8 cellular contexts compared by ENCODE assay signal in genomic region chr7:27151945-27152815, GRCh38. TPM values are rescaled to one million over a fixed set of nuclear protein-coding genes. Genes with fewer than 3 reads are reported as not detected.
DNase-seq lines count a peak whose midpoint lies in the region; ATAC-seq, FAIRE-seq and TF ChIP-seq lines count a peak whose summit lies in the region.

Gene HOXA3, minus strand, starts transcription at chr7:27152583. Its CDS starts 41,943 bp downstream, at chr7:27110640.

- no peak for TF ChIP-seq CTCF in IMR-90 (conservative IDR thresholded peaks at IDR 0.05; ENCODE audit: low read depth, low read length)
- TF ChIP-seq CTCF in astrocyte (IDR thresholded peaks at IDR 0.05; ENCODE audit: insufficient read depth, low read depth, low read length), result no peak

- H2BK5ac ChIP-seq in IMR-90 (ENCODE audit: low read depth, low read length, poor library complexity, severe bottlenecking), result peak within 1 kb of the TSS; percentile 18

- peak within 1 kb of the TSS; percentile 38 for H2AK9ac ChIP-seq in IMR-90 (replicated peaks; ENCODE audit: low read depth, low read length, poor library complexity)

- H3K4me1 ChIP-seq in BLaER1 (peaks cover 22% of the 10 kb centered on the region), IMR-90 (ENCODE audit: control insufficient read depth, insufficient read depth, low read length) (peaks cover 12% of the 10 kb centered on the region), astrocyte (ENCODE audit: insufficient read depth, low read length) (peaks cover 9% of the 10 kb centered on the region)

- H3K36me3 Mint-ChIP-seq in astrocyte (ENCODE audit: low read depth, unreplicated experiment), result no peaks in the 10 kb centered on the region
- peaks cover 0 to 10% of the 10 kb centered on the region in 2 donors for H3K36me3 Mint-ChIP-seq in naive B cell

- H3K9me3 ChIP-seq in BLaER1 (peaks cover 44% of the 10 kb centered on the region), IMR-90 (ENCODE audit: control insufficient read depth, insufficient read depth, low read length) (no peaks in the 10 kb centered on the region), astrocyte (ENCODE audit: insufficient read depth, low read depth, low read length) (peaks cover 23% of the 10 kb centered on the region)

- peak within 1 kb of the TSS; percentile 40 for H4K91ac ChIP-seq in IMR-90 (ENCODE audit: insufficient read depth, low read depth, low read length)

- peaks cover 62% of the 10 kb centered on the region for H4K20me1 ChIP-seq in BLaER1
- no peaks in the 10 kb centered on the region for H4K20me1 ChIP-seq in IMR-90 (ENCODE audit: insufficient read depth, low read length)
- no peaks in the 10 kb centered on the region for H4K20me1 ChIP-seq in astrocyte (ENCODE audit: insufficient read depth, low read length)

- H3K4ac ChIP-seq in IMR-90 (ENCODE audit: low read depth, low read length), result peak within 1 kb of the TSS; percentile 57

- in situ Hi-C loops in IMR-90 (cut with MboI; ENCODE audit: low sequenced_read_pairs), result no loop called here

- 0 out of 2 replicates have a peak, but pooled peaks have one; percentile 42 for TF ChIP-seq POLR2A in IMR-90 (IDR thresholded peaks at IDR 0.05; ENCODE audit: low read depth, low read length)

- POLR2A ChIA-PET in IMR-90 (lab: Charles Lee; ENCODE audit: unreplicated experiment), result no interaction called here

- WGBS in IMR-90 (ENCODE audit: extremely low coverage in 2 of 2, insufficient read length in 1 of 2), 2 experiments, result 19% methylated on average over 12 of the region's 53 CpGs; no CpG with 5 or more reads in 1 of the 2 experiments

- H3K27me3 Mint-ChIP-seq in astrocyte (ENCODE audit: low read depth, unreplicated experiment) (peaks cover 80% of the 10 kb centered on the region), naive B cell (peaks cover 61 to 74% (median 63%) of the 10 kb centered on the region in 3 donors)

- no peak within 1 kb of the TSS for H3K4me3 Mint-ChIP-seq in astrocyte (ENCODE audit: unreplicated experiment)
- peak within 1 kb of the TSS; percentile 75 to 89 (median 84) for H3K4me3 Mint-ChIP-seq in naive B cell

- H2AK5ac ChIP-seq in IMR-90 (ENCODE audit: low read depth, low read length), result peak within 1 kb of the TSS; percentile 15; the same call in 1 of the 2 replicates

- H3K9ac ChIP-seq in BLaER1 (no peak within 1 kb of the TSS), IMR-90 (ENCODE audit: low read depth, low read length) (peak within 1 kb of the TSS; percentile 54), astrocyte (ENCODE audit: low read length) (no peak within 1 kb of the TSS)

- ATAC-seq in IMR-90 (ENCODE audit: low read depth) (peak; percentile 2), naive B cell (ENCODE audit: low read depth in 2 of 2) (no peak), HG03520 (IDR thresholded peaks at IDR 0.05; ENCODE audit: unreplicated experiment) (no peak), HG03097 (IDR thresholded peaks at IDR 0.05; ENCODE audit: low FRiP score, unreplicated experiment) (no peak)

- peak; percentile 59 for DNase-seq in IMR-90
- DNase-seq in astrocyte (ENCODE audit: low read depth), result no peak
- DNase-seq in naive B cell, result no peak
- DNase-seq in cerebellar cortex (ENCODE audit: low spot score), result no peak
- no peak for DNase-seq in NCI-H2196 (lab: John Stamatoyannopoulos, UW; ENCODE audit: unreplicated experiment)

- peak within 1 kb of the TSS; percentile 77 for H3K4me2 ChIP-seq in BLaER1
- peak within 1 kb of the TSS; percentile 87 for H3K4me2 ChIP-seq in IMR-90 (ENCODE audit: low read depth, low read length)
- peak within 1 kb of the TSS; percentile 85 for H3K4me2 ChIP-seq in astrocyte (ENCODE audit: low read length)

- H3K9me1 ChIP-seq in IMR-90 (ENCODE audit: insufficient read depth, low read length), result peaks cover 3% of the 10 kb centered on the region; the same call in 1 of the 2 replicates

- H3K4me1 Mint-ChIP-seq in astrocyte (ENCODE audit: low read depth, unreplicated experiment), result no peaks in the 10 kb centered on the region
- peaks cover 34 to 57% (median 47%) of the 10 kb centered on the region in 3 donors for H3K4me1 Mint-ChIP-seq in naive B cell

- peak within 1 kb of the TSS; percentile 27; the same call in 2 of the 3 replicates for H2BK15ac ChIP-seq in IMR-90 (ENCODE audit: low read depth, low read length)

- H3K36me3 ChIP-seq in BLaER1, result no peaks in the 10 kb centered on the region
- no peaks in the 10 kb centered on the region for H3K36me3 ChIP-seq in IMR-90 (ENCODE audit: control insufficient read depth, insufficient read depth, low read length)
- H3K36me3 ChIP-seq in astrocyte (ENCODE audit: insufficient read depth, low read length), result no peaks in the 10 kb centered on the region

- no peaks in the 10 kb centered on the region for H3K79me2 ChIP-seq in astrocyte (ENCODE audit: insufficient read depth, low read length)

- H3K27me3 ChIP-seq in BLaER1 (peaks cover 100% of the 10 kb centered on the region), IMR-90 (ENCODE audit: control insufficient read depth, insufficient read depth, low read length) (no peaks in the 10 kb centered on the region), astrocyte (ENCODE audit: insufficient read depth, low read length) (peaks cover 92% of the 10 kb centered on the region)

- peak within 1 kb of the TSS; percentile 55 to 68; a peak in 3 of 4 replicates for H4K8ac ChIP-seq in IMR-90 (ENCODE audit: low read depth in 2 of 2, low read length in 2 of 2)

- no TSS peak for BruUV-seq in IMR-90 (replicated peaks; lab: Mats Ljungman, UMichigan)

- H3K18ac ChIP-seq in IMR-90 (ENCODE audit: low read depth, low read length), result peak within 1 kb of the TSS; percentile 31; the same call in 1 of the 2 replicates

- TF ChIP-seq RAD21 in IMR-90 (IDR thresholded peaks at IDR 0.05; ENCODE audit: low read length), result no peak

- 0 out of 4 replicates have a peak, but pooled peaks cover 0 to 19% of the 10 kb centered on the region in 2 experiments for H3K79me1 ChIP-seq in IMR-90 (ENCODE audit: low read depth in 1 of 2, low read length in 2 of 2)

- H4K5ac ChIP-seq in IMR-90 (ENCODE audit: low read depth, low read length), result peak within 1 kb of the TSS; percentile 67; the same call in 1 of the 2 replicates

- CTCF ChIA-PET in IMR-90 (lab: Yijun Ruan, JAX), result interaction anchor here (0.8 kb wide), 1 partner anchor 8 kb away, joined by 3 read pairs; no protein-coding TSS in a partner anchor

- H2BK20ac ChIP-seq in IMR-90 (ENCODE audit: low read depth, low read length), result 0 out of 2 replicates have a peak within 1 kb of the TSS, but pooled peaks have one; percentile 6

- no peak within 1 kb of the TSS for H3K56ac ChIP-seq in IMR-90 (ENCODE audit: extremely low read depth, insufficient read depth, low read length)

- H3K14ac ChIP-seq in IMR-90 (replicated peaks; ENCODE audit: low read depth, low read length), result peak within 1 kb of the TSS; percentile 69

- dilution Hi-C loops in IMR-90 (cut with HindIII; ENCODE audit: low sequenced_read_pairs, unreplicated experiment), result no loop called here

- H2AFZ ChIP-seq in IMR-90 (replicated peaks; ENCODE audit: low read length, poor library complexity), result peak within 1 kb of the TSS; percentile 87
- no peak within 1 kb of the TSS for H2AFZ ChIP-seq in astrocyte (ENCODE audit: low read depth, low read length)

- H3K27ac Mint-ChIP-seq in astrocyte (ENCODE audit: unreplicated experiment), result peak within 1 kb of the TSS; percentile 53
- peak within 1 kb of the TSS in 5 of 6 donors; percentile 42 to 97 (median 78) for H3K27ac Mint-ChIP-seq in naive B cell

- H2BK120ac ChIP-seq in IMR-90 (ENCODE audit: low read depth, low read length), result peak within 1 kb of the TSS; percentile 57; the same call in 1 of the 2 replicates

- intact Hi-C loops in IMR-90 (cut with micrococcal nuclease), result no loop called here

- H3K4me3 ChIP-seq in BLaER1 (peak within 1 kb of the TSS; percentile 57), IMR-90 (ENCODE audit: insufficient read depth, low read depth, low read length) (peak within 1 kb of the TSS; percentile 54), astrocyte (ENCODE audit: insufficient read depth, low read depth, low read length) (no peak within 1 kb of the TSS)

- H3K9me3 Mint-ChIP-seq in astrocyte (ENCODE audit: unreplicated experiment), result peaks cover 50% of the 10 kb centered on the region
- H3K9me3 Mint-ChIP-seq in naive B cell, result peaks cover 0 to 27% (median under 1%) of the 10 kb centered on the region in 7 donors

- H3K27ac ChIP-seq in BLaER1 (no peak within 1 kb of the TSS), IMR-90 (ENCODE audit: insufficient read depth, low read length) (peak within 1 kb of the TSS; percentile 81), astrocyte (ENCODE audit: low read depth, low read length) (no peak within 1 kb of the TSS)

- peak within 1 kb of the TSS; percentile 73 for H3K23ac ChIP-seq in IMR-90 (ENCODE audit: low read depth, low read length)

- no peak for FAIRE-seq in astrocyte (lab: Jason Lieb, UNC)

TF ChIP-seq in IMR-90, 13 proteins besides CTCF, POLR2A, EP300 and RAD21:
- TF ChIP-seq CHD1 (IDR thresholded peaks at IDR 0.05; ENCODE audit: low read depth, low read length), result no peak
- TF ChIP-seq USF2 (IDR thresholded peaks at IDR 0.05; ENCODE audit: low read depth, low read length), result peak; percentile 65; the same call in 1 of the 2 replicates

RNA-seq across cellular contexts. Expression of gene HOXA3, which starts in this region (rescaled TPM):
- total RNA-seq in IMR-90 (2012; rRNA removed) (0.83 and 0.90 TPM in 2 replicates), astrocyte (not detected in 2 replicates)
- polyA plus RNA-seq in IMR-90 (2012; rRNA removed) (5.4 and 8.8 TPM in 2 replicates), naive B cell (ENCODE audit: low read depth in 6 of 6) (not detected)
- 4.3 and 8.1 TPM in 2 replicates for polyA plus RNA-seq in IMR-90 (2012; cell fraction: cytosol; rRNA removed)
- polyA plus RNA-seq in IMR-90 (2012; cell fraction: nucleus; rRNA removed; ENCODE audit: low replicate concordance), result 17.8 and 28.7 TPM in 2 replicates
